In genomic region chr20:25239387-25240370, GRCh38 we compare ENCODE assay signal across 17 cellular contexts. TPM values are rescaled to one million over a fixed set of nuclear protein-coding genes. Genes with fewer than 3 reads are reported as not detected.
DNase-seq lines count a peak whose midpoint lies in the region; ATAC-seq, FAIRE-seq and TF ChIP-seq lines count a peak whose summit lies in the region.
"Had no signal": no experiment of that assay in that cellular context is flagged by ENCODE, and none has a peak within 500 bp of the region (broad histone marks: within the 10 kb centered on the region; RNA-seq: fewer than 3 reads in every experiment).

No MANE protein-coding gene starts in this region.

- peak overlapping the region; percentile 99 for H3K27ac Mint-ChIP-seq in astrocyte (ENCODE audit: unreplicated experiment)
- H3K27ac Mint-ChIP-seq in stimulated activated memory B cell treated with anti-CD40 and anti-IgM and Interleukin-4, amounts not matched to agents 10 μg/mL and 1 μg/mL and 100 μg/mL, for 72 hours, result no peak overlapping the region
- H3K27ac Mint-ChIP-seq: naive thymus-derived CD8-positive, alpha-beta T cell; T-helper 1 cell treated with Interleukin-12 subunit alpha and Interleukin-12 subunit beta and Interleukin-4 antibody, amounts not matched to agents 30 μg/mL and 1 μg/mL, for 36 hours had no signal

- no peak for TF ChIP-seq CTCF in astrocyte (IDR thresholded peaks at IDR 0.05; ENCODE audit: insufficient read depth, low read depth, low read length)

- H3K4me1 Mint-ChIP-seq in astrocyte (ENCODE audit: low read depth, unreplicated experiment), result peaks cover 39% of the 10 kb centered on the region
- peaks cover 13% of the 10 kb centered on the region for H3K4me1 Mint-ChIP-seq in stimulated activated memory B cell treated with anti-CD40 and anti-IgM and Interleukin-4, amounts not matched to agents 10 μg/mL and 1 μg/mL and 100 μg/mL, for 72 hours

- no peaks in the 10 kb centered on the region for H3K9me3 Mint-ChIP-seq in astrocyte (ENCODE audit: unreplicated experiment)
- H3K9me3 Mint-ChIP-seq in stimulated activated memory B cell treated with anti-CD40 and anti-IgM and Interleukin-4, amounts not matched to agents 10 μg/mL and 1 μg/mL and 100 μg/mL, for 72 hours, result peaks cover 5% of the 10 kb centered on the region
- H3K9me3 Mint-ChIP-seq: T-helper 1 cell treated with Interleukin-12 subunit alpha and Interleukin-12 subunit beta and Interleukin-4 antibody, amounts not matched to agents 30 μg/mL and 1 μg/mL, for 36 hours had no signal

- H3K79me2 ChIP-seq in astrocyte (ENCODE audit: insufficient read depth, low read length), result no peaks in the 10 kb centered on the region

- H3K9me3 ChIP-seq in astrocyte (ENCODE audit: insufficient read depth, low read depth, low read length), result no peaks in the 10 kb centered on the region
- H3K9me3 ChIP-seq: adrenal gland, upper lobe of left lung had no signal

- FAIRE-seq in astrocyte (lab: Jason Lieb, UNC) (no peak), urothelium cell line (lab: Jason Lieb, UNC) (no peak)
- FAIRE-seq: GM18507 had no signal

- no peaks in the 10 kb centered on the region for H3K27me3 Mint-ChIP-seq in astrocyte (ENCODE audit: low read depth, unreplicated experiment)
- H3K27me3 Mint-ChIP-seq in stimulated activated memory B cell treated with anti-CD40 and anti-IgM and Interleukin-4, amounts not matched to agents 10 μg/mL and 1 μg/mL and 100 μg/mL, for 72 hours, result peaks cover 60% of the 10 kb centered on the region

- DNase-seq in activated CD8-positive, alpha-beta memory T cell treated with anti-CD3 and anti-CD28 coated beads, Interleukin-2, amount 50 U/mL, for 48 hours, result peak; percentile 54
- no peak for DNase-seq in activated CD8-positive, alpha-beta memory T cell treated with anti-CD3 and anti-CD28 coated beads, Interleukin-2, amount 50 U/mL, for 4 hours
- no peak for DNase-seq in astrocyte (ENCODE audit: low read depth)
- DNase-seq in SW 1271 (lab: John Stamatoyannopoulos, UW), result no peak
- DNase-seq in urothelium cell line (ENCODE audit: low spot score), result no peak
- DNase-seq in midbrain (lab: John Stamatoyannopoulos, UW), result no peak
- DNase-seq: foreskin melanocyte; islet precursor cell; KBM-7; naive thymus-derived CD8-positive, alpha-beta T cell; NCI-H2029 treated with DMSO at 0.1 percent for 48 hours; upper lobe of left lung had no signal

- no peak overlapping the region for H2AFZ ChIP-seq in astrocyte (ENCODE audit: low read depth, low read length)

- no peak overlapping the region for H3K4me3 Mint-ChIP-seq in astrocyte (ENCODE audit: unreplicated experiment)
- H3K4me3 Mint-ChIP-seq in stimulated activated memory B cell treated with anti-CD40 and anti-IgM and Interleukin-4, amounts not matched to agents 10 μg/mL and 1 μg/mL and 100 μg/mL, for 72 hours, result no peak overlapping the region
- H3K4me3 Mint-ChIP-seq: naive thymus-derived CD8-positive, alpha-beta T cell; T-helper 1 cell treated with Interleukin-12 subunit alpha and Interleukin-12 subunit beta and Interleukin-4 antibody, amounts not matched to agents 30 μg/mL and 1 μg/mL, for 36 hours had no signal

- peaks cover 7% of the 10 kb centered on the region for H3K36me3 Mint-ChIP-seq in astrocyte (ENCODE audit: low read depth, unreplicated experiment)
- no peaks in the 10 kb centered on the region for H3K36me3 Mint-ChIP-seq in stimulated activated memory B cell treated with anti-CD40 and anti-IgM and Interleukin-4, amounts not matched to agents 10 μg/mL and 1 μg/mL and 100 μg/mL, for 72 hours

- H3K4me1 ChIP-seq in astrocyte (ENCODE audit: insufficient read depth, low read length), result peaks cover 25% of the 10 kb centered on the region

- ATAC-seq in HG03175 (IDR thresholded peaks at IDR 0.05; ENCODE audit: unreplicated experiment), result peak; percentile 57
- ATAC-seq in stimulated activated memory B cell treated with anti-CD40 and anti-IgM and Interleukin-4, amounts not matched to agents 10 μg/mL and 1 μg/mL and 100 μg/mL, for 72 hours, result peak; percentile 77
- ATAC-seq: naive thymus-derived CD8-positive, alpha-beta T cell had no signal

- no peaks in the 10 kb centered on the region for H4K20me1 ChIP-seq in astrocyte (ENCODE audit: insufficient read depth, low read length)

- peak overlapping the region; percentile 97 for H3K27ac ChIP-seq in astrocyte (ENCODE audit: low read depth, low read length)
- H3K27ac ChIP-seq: adrenal gland, upper lobe of left lung had no signal

- no peak overlapping the region for H3K4me2 ChIP-seq in astrocyte (ENCODE audit: low read length)

- H3K9ac ChIP-seq in astrocyte (ENCODE audit: low read length), result no peak overlapping the region

- no peaks in the 10 kb centered on the region for H3K27me3 ChIP-seq in astrocyte (ENCODE audit: insufficient read depth, low read length)
- H3K27me3 ChIP-seq: adrenal gland, upper lobe of left lung had no signal

- no peaks in the 10 kb centered on the region for H3K36me3 ChIP-seq in astrocyte (ENCODE audit: insufficient read depth, low read length)
- H3K36me3 ChIP-seq: adrenal gland, upper lobe of left lung had no signal

- no peak overlapping the region for H3K4me3 ChIP-seq in astrocyte (ENCODE audit: insufficient read depth, low read depth, low read length)
- H3K4me3 ChIP-seq: adrenal gland, upper lobe of left lung had no signal

RNA-seq across cellular contexts. Expression of gene PYGB, which starts 8.2 kb away (rescaled TPM):
- total RNA-seq in astrocyte, result 199 and 206 TPM in 2 replicates

RNA-seq across cellular contexts. Expression of gene ENTPD6, which starts 44.2 kb away (rescaled TPM):
- total RNA-seq in astrocyte, result 50.7 and 57.8 TPM in 2 replicates
